In the genomic region with DNA sequence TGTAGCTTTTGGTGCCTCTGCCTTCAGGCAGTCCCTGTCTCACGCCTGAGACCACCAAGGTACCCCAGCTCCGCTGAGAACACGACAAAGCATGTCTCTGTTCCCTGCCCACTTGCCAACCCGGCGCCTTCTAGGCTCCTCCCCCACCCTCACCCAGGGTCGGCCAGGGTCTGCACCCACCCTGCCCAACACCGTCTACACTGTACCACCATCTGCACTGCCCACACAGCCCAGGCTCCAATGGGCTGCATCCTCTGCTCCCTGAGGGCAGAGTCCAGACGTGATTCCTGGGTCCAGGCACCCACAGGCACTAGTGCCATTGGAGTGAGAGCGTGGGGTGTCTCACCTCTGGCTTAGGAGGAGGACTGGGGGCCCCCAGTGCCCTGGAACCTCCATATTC, we compare ENCODE assay signal across 18 cellular contexts. TPM values are rescaled to one million over a fixed set of nuclear protein-coding genes. Genes with fewer than 3 reads are reported as not detected.
DNase-seq lines count a peak whose midpoint lies in the region; ATAC-seq and TF ChIP-seq lines count a peak whose summit lies in the region.
"Had no signal": no experiment of that assay in that cellular context is flagged by ENCODE, and none has a peak within 500 bp of the region (broad histone marks: within the 10 kb centered on the region; RNA-seq: fewer than 3 reads in every experiment).

No MANE protein-coding gene starts in this region.

- no peak for TF ChIP-seq EP300 in upper lobe of left lung (IDR thresholded peaks at IDR 0.05)

- peaks cover 49% of the 10 kb centered on the region for H3K4me1 Mint-ChIP-seq in endothelial cell (ENCODE audit: unreplicated experiment)
- no peaks in the 10 kb centered on the region for H3K4me1 Mint-ChIP-seq in CD4-positive, alpha-beta memory T cell

- peak overlapping the region; percentile 27 for H2BK120ac ChIP-seq in neuronal stem cell (ENCODE audit: low read depth, low read length)

- H3K4me3 Mint-ChIP-seq in endothelial cell (ENCODE audit: unreplicated experiment) = peak overlapping the region; percentile 51
- no peak overlapping the region for H3K4me3 Mint-ChIP-seq in CD4-positive, alpha-beta memory T cell
- H3K4me3 Mint-ChIP-seq: CD8-positive, alpha-beta T cell; H9 had no signal

- peak overlapping the region; percentile 49 for H2BK15ac ChIP-seq in neuronal stem cell (ENCODE audit: low read length)

- CTCF ChIA-PET in CD4-positive, alpha-beta memory T cell (lab: Charles Lee; ENCODE audit: partially characterized antibody) = no interaction called here

- H2AK5ac ChIP-seq in neuronal stem cell (ENCODE audit: low read depth, low read length) = no peak overlapping the region

- peaks cover 67% of the 10 kb centered on the region for H3K36me3 Mint-ChIP-seq in endothelial cell (ENCODE audit: low read depth, unreplicated experiment)
- no peaks in the 10 kb centered on the region for H3K36me3 Mint-ChIP-seq in CD4-positive, alpha-beta memory T cell
- H3K36me3 Mint-ChIP-seq: CD8-positive, alpha-beta T cell had no signal

- H4K91ac ChIP-seq in neuronal stem cell (ENCODE audit: low read depth, low read length, poor library complexity) = no peak overlapping the region

- peaks cover 0 to 15% (median 0%) of the 10 kb centered on the region in 3 experiments for H3K27me3 ChIP-seq in neuronal stem cell (ENCODE audit: control insufficient read depth in 3 of 3, insufficient read depth in 3 of 3, low read depth in 1 of 3, low read length in 3 of 3)
- no peaks in the 10 kb centered on the region for H3K27me3 ChIP-seq in upper lobe of left lung
- no peaks in the 10 kb centered on the region for H3K27me3 ChIP-seq in CD4-positive, alpha-beta memory T cell (ENCODE audit: insufficient read depth, low read length)

- no peaks in the 10 kb centered on the region for H3K9me3 Mint-ChIP-seq in endothelial cell (ENCODE audit: unreplicated experiment)
- H3K9me3 Mint-ChIP-seq in CD4-positive, alpha-beta memory T cell = no peaks in the 10 kb centered on the region
- H3K9me3 Mint-ChIP-seq: CD8-positive, alpha-beta T cell; H9 had no signal

- H3K4me1 ChIP-seq in neuronal stem cell (ENCODE audit: control insufficient read depth in 2 of 2, insufficient read depth in 1 of 2, low read depth in 1 of 2, low read length in 2 of 2) (peaks cover 0 to 9% of the 10 kb centered on the region in 2 donors), upper lobe of left lung (peaks cover 10 to 25% (median 19%) of the 10 kb centered on the region in 4 donors)
- H3K4me1 ChIP-seq in CD4-positive, alpha-beta memory T cell (ENCODE audit: insufficient read depth, low read length) = no peaks in the 10 kb centered on the region
- H3K4me1 ChIP-seq: A549, BE2C had no signal

- peak overlapping the region; percentile 95 for H3K23ac ChIP-seq in neuronal stem cell (ENCODE audit: low read depth, low read length, poor library complexity)

- no peak overlapping the region for H3K4ac ChIP-seq in neuronal stem cell (ENCODE audit: low read length)

- H3K27me3 Mint-ChIP-seq in endothelial cell (ENCODE audit: unreplicated experiment) = peaks cover 67% of the 10 kb centered on the region
- peaks cover 0 to 1% of the 10 kb centered on the region in 2 donors for H3K27me3 Mint-ChIP-seq in CD4-positive, alpha-beta memory T cell

- no peak for TF ChIP-seq POLR2A in upper lobe of left lung (IDR thresholded peaks at IDR 0.05)

- intact Hi-C loops in left ventricle myocardium superior (cut with micrococcal nuclease) = no loop called here
- intact Hi-C loops in CD4-positive, alpha-beta memory T cell (cut with micrococcal nuclease) = no loop called here

- TF ChIP-seq CTCF in endothelial cell (IDR thresholded peaks at IDR 0.05; ENCODE audit: unreplicated experiment) (no peak), upper lobe of left lung (IDR thresholded peaks at IDR 0.05) (no peak)

- no peak overlapping the region for H3K4me3 ChIP-seq in neuronal stem cell (ENCODE audit: low read length in 2 of 2)
- H3K4me3 ChIP-seq in upper lobe of left lung = no peak overlapping the region
- H3K4me3 ChIP-seq in CD4-positive, alpha-beta memory T cell (ENCODE audit: low read length in 2 of 2) = no peak overlapping the region
- H3K4me3 ChIP-seq: A549 had no signal

- POLR2A ChIA-PET in CD4-positive, alpha-beta memory T cell (lab: Charles Lee; ENCODE audit: partially characterized antibody) = no interaction called here

- H3K18ac ChIP-seq in neuronal stem cell (ENCODE audit: low read length) = peak overlapping the region; percentile 24

- no peak overlapping the region for H3K27ac ChIP-seq in neuronal stem cell (replicated peaks; ENCODE audit: low read length)
- peak overlapping the region in 3 of 4 donors; percentile 61 to 69 (median 67) for H3K27ac ChIP-seq in upper lobe of left lung
- H3K27ac ChIP-seq in CD4-positive, alpha-beta memory T cell (ENCODE audit: low read depth, low read length) = no peak overlapping the region
- H3K27ac ChIP-seq: A549, C4-2B had no signal

- no peak for DNase-seq in endothelial cell (ENCODE audit: low spot score)
- peak; percentile 19 for DNase-seq in left ventricle myocardium superior
- no peak for DNase-seq in neuronal stem cell (ENCODE audit: low spot score)
- DNase-seq in upper lobe of left lung = no peak
- no peak for DNase-seq in CD4-positive, alpha-beta memory T cell
- DNase-seq: BE2C; CD8-positive, alpha-beta T cell; COR-L47; DMS153; DMS79 treated with DMSO at 0.1 percent for 48 hours; EL; GOT3; H9 had no signal

- no peak overlapping the region for H3K27ac Mint-ChIP-seq in endothelial cell (ENCODE audit: unreplicated experiment)
- H3K27ac Mint-ChIP-seq in CD4-positive, alpha-beta memory T cell = no peak overlapping the region
- H3K27ac Mint-ChIP-seq: CD8-positive, alpha-beta T cell; H9 had no signal

- H3K14ac ChIP-seq in neuronal stem cell (ENCODE audit: low read length) = no peak overlapping the region

- peak overlapping the region; percentile 87 for H2BK5ac ChIP-seq in neuronal stem cell (ENCODE audit: low read length)

- H3K4me2 ChIP-seq in neuronal stem cell (ENCODE audit: insufficient read depth, low read length, poor library complexity, severe bottlenecking) = no peak overlapping the region
- H3K4me2 ChIP-seq: A549 had no signal

- peaks cover 21 to 51% of the 10 kb centered on the region in 2 donors for H3K36me3 ChIP-seq in neuronal stem cell (replicated peaks in 1 of 2; ENCODE audit: control insufficient read depth in 2 of 2, insufficient read depth in 2 of 2, low read length in 2 of 2)
- peaks cover 0 to 55% (median under 1%) of the 10 kb centered on the region in 4 donors for H3K36me3 ChIP-seq in upper lobe of left lung
- no peaks in the 10 kb centered on the region for H3K36me3 ChIP-seq in CD4-positive, alpha-beta memory T cell (ENCODE audit: insufficient read depth, low read length)
- H3K36me3 ChIP-seq: BE2C had no signal

- H3K79me1 ChIP-seq in neuronal stem cell (ENCODE audit: low read depth, low read length) = peaks cover 4% of the 10 kb centered on the region

- H3K9me3 ChIP-seq in neuronal stem cell (replicated peaks in 1 of 2; ENCODE audit: control insufficient read depth in 2 of 2, insufficient read depth in 1 of 2, low read depth in 1 of 2, low read length in 2 of 2) (peaks cover 0 to 3% of the 10 kb centered on the region in 2 donors), upper lobe of left lung (no peaks in the 10 kb centered on the region)
- H3K9me3 ChIP-seq in CD4-positive, alpha-beta memory T cell (ENCODE audit: control insufficient read depth in 1 of 2, low read length in 2 of 2) = no peaks in the 10 kb centered on the region
- H3K9me3 ChIP-seq: A549, BE2C had no signal

- H3K9ac ChIP-seq in neuronal stem cell (ENCODE audit: low read depth, low read length, poor library complexity) = no peak overlapping the region

- no CpG with 5 or more reads among the region's 9 CpGs for WGBS in neuronal stem cell (ENCODE audit: extremely low coverage in 2 of 2, insufficient read length in 2 of 2, insufficient replicate concordance in 1 of 2), 2 donors
- WGBS in upper lobe of left lung, 2 donors = 79 to 92% methylated on average over 8 to 9 of the region's 9 CpGs

- ATAC-seq in left ventricle myocardium superior (no peak), upper lobe of left lung (ENCODE audit: low FRiP score in 2 of 2) (no peak), GM21526 (IDR thresholded peaks at IDR 0.05; ENCODE audit: low FRiP score, unreplicated experiment) (no peak)
- ATAC-seq: A549; CD8-positive, alpha-beta T cell had no signal

- no peak overlapping the region for H2AFZ ChIP-seq in neuronal stem cell (ENCODE audit: low read length)

- H2BK12ac ChIP-seq in neuronal stem cell (ENCODE audit: low read length) = no peak overlapping the region

- H4K8ac ChIP-seq in neuronal stem cell (ENCODE audit: low read depth, low read length) = no peak overlapping the region

RNA-seq across cellular contexts. Expression of gene ACR, which starts 22.8 kb away (rescaled TPM):
- total RNA-seq in endothelial cell (ENCODE audit: unreplicated experiment) = 2.8 TPM
- total RNA-seq in left ventricle myocardium superior = not detected
- 0.61 TPM for polyA plus RNA-seq in neuronal stem cell (2013, experiment 1 of 2)
- 0.48 TPM for polyA plus RNA-seq in neuronal stem cell (2013, experiment 2 of 2)
- total RNA-seq in upper lobe of left lung = 1 to 10 TPM in 4 of 6 donors, under 1 TPM in 2; 0.71 to 3.9 (median 1.5) TPM
- total RNA-seq in CD4-positive, alpha-beta memory T cell = not detected
- not detected for polyA plus RNA-seq in CD4-positive, alpha-beta memory T cell
- total RNA-seq: CD8-positive, alpha-beta T cell; HT-29 had no signal
- polyA plus RNA-seq: A549, AG04450 had no signal

RNA-seq across cellular contexts. Expression of gene SHANK3, which starts 42.6 kb away (rescaled TPM):
- total RNA-seq in endothelial cell (ENCODE audit: unreplicated experiment) (223 TPM), left ventricle myocardium superior (22.9 TPM), upper lobe of left lung (100 to 1,000 TPM in 1 of 6 donors, 10 to 100 TPM in 5; 16.6 to 105 (median 51.1) TPM)
- polyA plus RNA-seq in neuronal stem cell (2013, experiment 1 of 2) = 9.8 TPM
- polyA plus RNA-seq in neuronal stem cell (2013, experiment 2 of 2) = 9.9 TPM
- not detected for total RNA-seq in CD4-positive, alpha-beta memory T cell
- polyA plus RNA-seq in CD4-positive, alpha-beta memory T cell = not detected
- total RNA-seq: CD8-positive, alpha-beta T cell; HT-29 had no signal

Comparison
In these comparisons a context has a peak if more than half of its experiments do, and no peak if none do; other contexts are left out.
1. H3K27ac ChIP-seq: peak in upper lobe of left lung (3 of 4); none in neuronal stem cell (single experiment) and CD4-positive, alpha-beta memory T cell (single experiment).
2. RNA of gene SHANK3, which starts 42.6 kb away (total RNA-seq): 223 TPM in endothelial cell (single experiment), 16.6 to 105 TPM in upper lobe of left lung and 22.9 TPM in left ventricle myocardium superior (single experiment); not detected in CD4-positive, alpha-beta memory T cell; every median in the first group is over 10 times any median in the second.